8 cellular contexts compared by ENCODE assay signal in the genomic region with DNA sequence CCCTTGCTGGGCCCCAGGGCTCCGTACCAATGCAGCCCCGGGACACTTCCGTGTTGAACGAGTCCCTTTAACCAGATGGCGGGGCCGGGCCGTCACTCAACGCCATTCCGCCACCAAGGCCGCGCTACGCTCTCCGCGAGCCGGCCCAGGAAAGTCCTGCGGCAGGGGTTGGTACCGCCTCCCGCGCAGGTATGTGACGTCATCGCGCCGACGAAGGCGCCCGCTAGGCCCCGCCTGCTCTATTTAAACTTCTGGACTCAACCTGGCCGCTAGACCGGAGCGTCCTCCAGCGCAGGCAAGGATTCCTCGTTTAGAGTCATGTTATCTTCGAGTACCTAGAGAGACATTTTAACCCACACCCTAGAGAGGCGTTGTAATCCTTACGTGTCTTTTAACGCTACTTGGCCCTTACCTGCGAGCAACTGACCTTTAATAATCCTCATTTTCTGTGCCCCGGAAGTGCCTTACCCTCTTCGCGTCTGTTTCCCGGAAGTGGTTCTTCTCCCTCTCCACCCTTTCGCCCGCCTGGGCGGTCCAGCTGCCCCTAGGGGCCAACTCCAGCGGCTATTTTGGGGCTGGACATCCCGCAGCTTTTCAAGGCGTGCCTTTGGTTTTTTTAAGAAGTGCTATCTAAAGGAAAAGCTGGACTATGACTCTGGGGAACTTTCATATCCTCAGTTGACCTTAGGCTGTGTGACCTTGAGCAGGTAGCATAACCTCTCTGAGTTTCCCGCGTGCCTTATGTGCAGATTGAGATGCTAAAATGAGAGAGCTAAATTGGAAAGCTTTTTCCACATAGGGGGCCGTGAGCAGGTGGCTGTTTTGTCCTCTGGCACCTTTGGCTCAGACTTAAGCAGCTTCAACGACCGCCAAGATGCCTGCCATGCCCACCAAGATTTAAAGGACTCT. TPM values are rescaled to one million over a fixed set of nuclear protein-coding genes. Genes with fewer than 3 reads are reported as not detected.
DNase-seq lines count a peak whose midpoint lies in the region; ATAC-seq and TF ChIP-seq lines count a peak whose summit lies in the region.

A gene with protein sequence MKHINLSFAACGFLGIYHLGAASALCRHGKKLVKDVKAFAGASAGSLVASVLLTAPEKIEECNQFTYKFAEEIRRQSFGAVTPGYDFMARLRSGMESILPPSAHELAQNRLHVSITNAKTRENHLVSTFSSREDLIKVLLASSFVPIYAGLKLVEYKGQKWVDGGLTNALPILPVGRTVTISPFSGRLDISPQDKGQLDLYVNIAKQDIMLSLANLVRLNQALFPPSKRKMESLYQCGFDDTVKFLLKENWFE (minus strand): TSS at position 155 of the 909 bp plus-strand sequence. CDS start 1,294 bp downstream, outside the sequence.

- no peaks in the 10 kb centered on the region for H3K27me3 ChIP-seq in CD8-positive, alpha-beta T cell (ENCODE audit: insufficient read depth, low read length)
- H3K27me3 ChIP-seq in HL-60 (ENCODE audit: insufficient read depth, poor library complexity, severe bottlenecking): no peaks in the 10 kb centered on the region
- no peaks in the 10 kb centered on the region for H3K27me3 ChIP-seq in cardiac muscle cell
- no peaks in the 10 kb centered on the region for H3K27me3 ChIP-seq in tibial nerve

- intact Hi-C loops in CD8-positive, alpha-beta T cell (cut with DNase I, micrococcal nuclease): loop anchor here (5.0 kb wide), 3 partner anchors 780 to 1905 kb away; partner anchors contain the start of genes PUDP (in 2 of the 2) and STS (in 2 of the 2)

- no peaks in the 10 kb centered on the region for H3K9me3 ChIP-seq in CD8-positive, alpha-beta T cell (ENCODE audit: low read length)
- H3K9me3 ChIP-seq in cardiac muscle cell (ENCODE audit: low read depth) (no peaks in the 10 kb centered on the region), tibial nerve (no peaks in the 10 kb centered on the region)

- TF ChIP-seq POLR2A in tibial nerve (IDR thresholded peaks at IDR 0.05): peak in 1 of 2 donors; percentile 23

- H3K27ac Mint-ChIP-seq in CD8-positive, alpha-beta T cell: peak within 1 kb of the TSS; percentile 96
- H3K27ac Mint-ChIP-seq in activated naive CD8-positive, alpha-beta T cell treated with anti-CD3 and anti-CD28 coated beads, Interleukin-2, amount 50 U/mL, for 24 hours: peak within 1 kb of the TSS; percentile 96

- no peaks in the 10 kb centered on the region for H3K9me3 Mint-ChIP-seq in CD8-positive, alpha-beta T cell
- no peaks in the 10 kb centered on the region for H3K9me3 Mint-ChIP-seq in activated naive CD8-positive, alpha-beta T cell treated with anti-CD3 and anti-CD28 coated beads, Interleukin-2, amount 50 U/mL, for 24 hours

- WGBS in tibial nerve, 2 donors: 12 to 19% methylated on average over 16 to 41 of the region's 52 CpGs

- POLR2A ChIA-PET in CD8-positive, alpha-beta T cell (lab: Charles Lee): no interaction called here

- H3K4me1 ChIP-seq in CD8-positive, alpha-beta T cell (ENCODE audit: insufficient read depth, low read length): peaks cover 8% of the 10 kb centered on the region
- H3K4me1 ChIP-seq in cardiac muscle cell (ENCODE audit: low read depth) (peaks cover 26% of the 10 kb centered on the region), tibial nerve (peaks cover 0 to 10% (median 3%) of the 10 kb centered on the region in 4 donors)

- no peaks in the 10 kb centered on the region for H3K27me3 Mint-ChIP-seq in CD8-positive, alpha-beta T cell (ENCODE audit: low read depth)
- H3K27me3 Mint-ChIP-seq in activated naive CD8-positive, alpha-beta T cell treated with anti-CD3 and anti-CD28 coated beads, Interleukin-2, amount 50 U/mL, for 24 hours: no peaks in the 10 kb centered on the region

- H3K27ac ChIP-seq in CD8-positive, alpha-beta T cell (ENCODE audit: low read depth, low read length): peak within 1 kb of the TSS; percentile 91
- peak within 1 kb of the TSS; percentile 86 for H3K27ac ChIP-seq in HL-60 (replicated peaks)
- peak within 1 kb of the TSS; percentile 95 for H3K27ac ChIP-seq in cardiac muscle cell
- H3K27ac ChIP-seq in tibial nerve: peak within 1 kb of the TSS in 3 of 4 donors; percentile 11 to 78 (median 58)

- no peaks in the 10 kb centered on the region for H3K36me3 ChIP-seq in CD8-positive, alpha-beta T cell (ENCODE audit: insufficient read depth, low read length)
- H3K36me3 ChIP-seq in cardiac muscle cell (no peaks in the 10 kb centered on the region), tibial nerve (no peaks in the 10 kb centered on the region)

- H3K4me3 ChIP-seq in CD8-positive, alpha-beta T cell (ENCODE audit: low read depth, low read length): peak within 1 kb of the TSS; percentile 85
- peak within 1 kb of the TSS; percentile 53 for H3K4me3 ChIP-seq in HL-60 (replicated peaks; ENCODE audit: insufficient read depth, low read length)
- peak within 1 kb of the TSS; percentile 54 for H3K4me3 ChIP-seq in cardiac muscle cell
- H3K4me3 ChIP-seq in tibial nerve: peak within 1 kb of the TSS; percentile 49 to 66 (median 54)

- ATAC-seq in CD8-positive, alpha-beta T cell: peak; percentile 93
- ATAC-seq in GM19455 (IDR thresholded peaks at IDR 0.05; ENCODE audit: unreplicated experiment): peak; percentile 95
- ATAC-seq in activated naive CD8-positive, alpha-beta T cell treated with anti-CD3 and anti-CD28 coated beads, Interleukin-2, amount 50 U/mL, for 24 hours: peak; percentile 97

- H3K4me1 Mint-ChIP-seq in CD8-positive, alpha-beta T cell (ENCODE audit: low read depth): peaks cover 17% of the 10 kb centered on the region
- peaks cover 17% of the 10 kb centered on the region for H3K4me1 Mint-ChIP-seq in activated naive CD8-positive, alpha-beta T cell treated with anti-CD3 and anti-CD28 coated beads, Interleukin-2, amount 50 U/mL, for 24 hours

- peaks cover 12% of the 10 kb centered on the region for H3K36me3 Mint-ChIP-seq in CD8-positive, alpha-beta T cell
- H3K36me3 Mint-ChIP-seq in activated naive CD8-positive, alpha-beta T cell treated with anti-CD3 and anti-CD28 coated beads, Interleukin-2, amount 50 U/mL, for 24 hours (ENCODE audit: low read depth): peaks cover 4% of the 10 kb centered on the region

- CTCF ChIA-PET in CD8-positive, alpha-beta T cell (lab: Charles Lee): no interaction called here

- peak in 1 of 2 donors; percentile 8 for TF ChIP-seq EP300 in tibial nerve (IDR thresholded peaks at IDR 0.05)

- TF ChIP-seq CTCF in CD8-positive, alpha-beta T cell (IDR thresholded peaks at IDR 0.05): no peak
- TF ChIP-seq CTCF in HL-60 (IDR thresholded peaks at IDR 0.05; ENCODE audit: insufficient read depth, low read length) (no peak), cardiac muscle cell (IDR thresholded peaks at IDR 0.05; ENCODE audit: low read depth, low read length) (no peak), tibial nerve (IDR thresholded peaks at IDR 0.05) (peak in 2 of 5 experiments; percentile 27 to 31)

- H3K4me3 Mint-ChIP-seq in CD8-positive, alpha-beta T cell: peak within 1 kb of the TSS; percentile 90
- H3K4me3 Mint-ChIP-seq in activated naive CD8-positive, alpha-beta T cell treated with anti-CD3 and anti-CD28 coated beads, Interleukin-2, amount 50 U/mL, for 24 hours: peak within 1 kb of the TSS; percentile 89

- peak; percentile 59 to 92 (median 75) for DNase-seq in CD8-positive, alpha-beta T cell
- peak; percentile 72 to 91 for DNase-seq in HL-60 (ENCODE audit: low read depth in 1 of 2, low spot score in 1 of 2)
- DNase-seq in SW 1271 (lab: John Stamatoyannopoulos, UW): peak; percentile 21 to 72
- DNase-seq in activated naive CD8-positive, alpha-beta T cell treated with anti-CD3 and anti-CD28 coated beads, Interleukin-2, amount 50 U/mL, for 24 hours: peak; percentile 79
- DNase-seq in cardiac muscle cell (ENCODE audit: low read depth in 1 of 2, low spot score in 1 of 2): peak; percentile 83 to 95
- peak; percentile 40 for DNase-seq in pons (ENCODE audit: low spot score)
- peak; percentile 20 to 26 for DNase-seq in tibial nerve (ENCODE audit: low spot score in 2 of 2)

RNA-seq across cellular contexts. Expression of the gene that starts here (rescaled TPM):
- 1 to 10 TPM; 1.0 to 1.9 TPM for total RNA-seq in CD8-positive, alpha-beta T cell
- total RNA-seq in cardiac muscle cell (56.2 and 58.5 TPM in 2 replicates), tibial nerve (10 to 100 TPM in 3 of 4 donors, 1 to 10 TPM in 1; 6.6 to 13.0 (median 10.7) TPM)
- 70.4 and 72.6 TPM in 2 replicates for polyA plus RNA-seq in cardiac muscle cell

Comparison
In these comparisons a context has a peak if more than half of its experiments do, and no peak if none do; other contexts are left out.
1. Peak in every context shown above with its lines: DNase-seq, ATAC-seq, H3K4me3 ChIP-seq and H3K27ac ChIP-seq.
2. DNase-seq: peak in every context shown above with its lines; median percentile 89 in cardiac muscle cell; 82 in HL-60; 79 in activated naive CD8-positive, alpha-beta T cell treated with anti-CD3 and anti-CD28 coated beads, Interleukin-2, amount 50 U/mL, for 24 hours; 75 in CD8-positive, alpha-beta T cell; 46 in SW 1271; 40 in pons; 23 in tibial nerve.